Comparison of ENCODE assay signal across 8 cellular contexts in genomic region chr10:112953075-112953501, GRCh38. TPM values are rescaled to one million over a fixed set of nuclear protein-coding genes. Genes with fewer than 3 reads are reported as not detected.
DNase-seq lines count a peak whose midpoint lies in the region; ATAC-seq and TF ChIP-seq lines count a peak whose summit lies in the region.

No MANE protein-coding gene starts in this region.

- CTCF ChIA-PET in SK-N-SH (lab: Yijun Ruan, JAX) = no interaction called here

- no peaks in the 10 kb centered on the region for H3K27me3 ChIP-seq in SK-N-SH (ENCODE audit: insufficient read depth)
- H3K27me3 ChIP-seq in lower lobe of right lung (ENCODE audit: low read depth) = no peaks in the 10 kb centered on the region
- H3K27me3 ChIP-seq in thoracic aorta (replicated peaks; ENCODE audit: insufficient read depth) = no peaks in the 10 kb centered on the region

- peaks cover 72% of the 10 kb centered on the region for H3K79me2 ChIP-seq in SK-N-SH (ENCODE audit: insufficient read depth)

- no peaks in the 10 kb centered on the region for H3K9me2 ChIP-seq in SK-N-SH

- H3K4me3 ChIP-seq in SK-N-SH (ENCODE audit: low read depth in 2 of 2, low read length in 1 of 2) (peak overlapping the region in 1 of 2 experiments; percentile 28; a peak in 1 of 4 replicates), lower lobe of right lung (peak overlapping the region; percentile 78), thoracic aorta (peak overlapping the region; percentile 88)

- peaks cover 59% of the 10 kb centered on the region for H3K4me1 Mint-ChIP-seq in chondrocyte (ENCODE audit: low read depth)

- TF ChIP-seq EP300 in SK-N-SH (IDR thresholded peaks at IDR 0.05; ENCODE audit: borderline replicate concordance in 1 of 2, low read depth in 1 of 2, low read length in 1 of 2) = no peak

- 83% methylated on average over 18 of the region's 19 CpGs for WGBS in SK-N-SH (ENCODE audit: low lambda C conversion rate)

- no peak for TF ChIP-seq CTCF in SK-N-SH (IDR thresholded peaks at IDR 0.05)
- no peak for TF ChIP-seq CTCF in chondrocyte (IDR thresholded peaks at IDR 0.05)
- no peak for TF ChIP-seq CTCF in lower lobe of right lung (IDR thresholded peaks at IDR 0.05)
- TF ChIP-seq CTCF in thoracic aorta (IDR thresholded peaks at IDR 0.05) = no peak

- H3K9me3 ChIP-seq in SK-N-SH = no peaks in the 10 kb centered on the region
- no peaks in the 10 kb centered on the region for H3K9me3 ChIP-seq in lower lobe of right lung
- H3K9me3 ChIP-seq in thoracic aorta = no peaks in the 10 kb centered on the region

- peaks cover 22 to 49% of the 10 kb centered on the region in 2 experiments for H3K4me1 ChIP-seq in SK-N-SH (ENCODE audit: control insufficient read depth in 1 of 2, insufficient read depth in 2 of 2, low read depth in 1 of 2, low read length in 1 of 2)
- peaks cover 59% of the 10 kb centered on the region for H3K4me1 ChIP-seq in lower lobe of right lung
- H3K4me1 ChIP-seq in thoracic aorta (ENCODE audit: control insufficient read depth in 1 of 2, low read depth in 2 of 2) = peaks cover 31 to 58% of the 10 kb centered on the region in 2 donors

- H3K36me3 Mint-ChIP-seq in chondrocyte (ENCODE audit: low read depth) = peaks cover 7% of the 10 kb centered on the region

- no peak overlapping the region for H3K9ac ChIP-seq in SK-N-SH

- peaks cover 45% of the 10 kb centered on the region for H3F3A ChIP-seq in SK-N-SH (replicated peaks; ENCODE audit: insufficient read depth)

- peak overlapping the region; percentile 97 for H3K27ac Mint-ChIP-seq in chondrocyte (ENCODE audit: unreplicated experiment)

- intact Hi-C loops in lower lobe of right lung (cut with DNase I) = no loop called here

- H3K27ac ChIP-seq in SK-N-SH (ENCODE audit: low read depth in 2 of 2, low read length in 1 of 2) (peak overlapping the region in 1 of 2 experiments; percentile 19; a peak in 1 of 4 replicates), lower lobe of right lung (peak overlapping the region; percentile 90), thoracic aorta (peak overlapping the region; percentile 81 to 88)

- H2AFZ ChIP-seq in SK-N-SH (ENCODE audit: low read depth) = no peak overlapping the region

- H3K36me3 ChIP-seq in SK-N-SH (replicated peaks in 1 of 2; ENCODE audit: control insufficient read depth in 1 of 2, insufficient read depth in 2 of 2, low read length in 1 of 2) = peaks cover 0 to 4% of the 10 kb centered on the region in 2 experiments
- H3K36me3 ChIP-seq in lower lobe of right lung = no peaks in the 10 kb centered on the region
- H3K36me3 ChIP-seq in thoracic aorta = no peaks in the 10 kb centered on the region

- H3K9me3 Mint-ChIP-seq in chondrocyte (ENCODE audit: low read depth) = no peaks in the 10 kb centered on the region

- POLR2A ChIA-PET in SK-N-SH (lab: Yijun Ruan, JAX) = no interaction called here

- no peak for TF ChIP-seq RAD21 in SK-N-SH (IDR thresholded peaks at IDR 0.05; ENCODE audit: low read length)

- ATAC-seq in SK-N-SH treated with all-trans-retinoic acid at 6 μM for 48 hours = no peak
- no peak for ATAC-seq in lower lobe of right lung
- ATAC-seq in thoracic aorta (ENCODE audit: insufficient number of reproducible peaks, low FRiP score, low read depth) = no peak
- no peak for ATAC-seq in HG03159 (IDR thresholded peaks at IDR 0.05; ENCODE audit: unreplicated experiment)

- peak overlapping the region; percentile 77; the same call in 1 of the 2 replicates for H3K4me2 ChIP-seq in SK-N-SH

- H4K20me1 ChIP-seq in SK-N-SH (ENCODE audit: insufficient read depth) = no peaks in the 10 kb centered on the region

- H3K27me3 Mint-ChIP-seq in chondrocyte (ENCODE audit: low read depth) = no peaks in the 10 kb centered on the region

- peak overlapping the region; percentile 87 for H3K4me3 Mint-ChIP-seq in chondrocyte (ENCODE audit: unreplicated experiment)

- DNase-seq in SK-N-SH = no peak
- no peak for DNase-seq in chondrocyte (ENCODE audit: low spot score)
- DNase-seq in lower lobe of right lung = peak; percentile 51
- no peak for DNase-seq in thoracic aorta (ENCODE audit: low spot score)
- DNase-seq in GF-D8 (lab: John Stamatoyannopoulos, UW) = no peak
- no peak for DNase-seq in UCSD-AML1 (lab: John Stamatoyannopoulos, UW; ENCODE audit: unreplicated experiment)

TF ChIP-seq in SK-N-SH, 30 proteins besides CTCF, POLR2A, EP300 and RAD21 (continues in another document):
- TF ChIP-seq MEF2A (IDR thresholded peaks at IDR 0.05; ENCODE audit: borderline replicate concordance, low read depth) (no peak), FOXJ3 (CRISPR knock-in tag; IDR thresholded peaks at IDR 0.05) (no peak), RFX5 (IDR thresholded peaks at IDR 0.05; ENCODE audit: low read length) (no peak), NRF1 (IDR thresholded peaks at IDR 0.05; ENCODE audit: low read depth, low read length) (no peak)
- TF ChIP-seq, protein P1, sequence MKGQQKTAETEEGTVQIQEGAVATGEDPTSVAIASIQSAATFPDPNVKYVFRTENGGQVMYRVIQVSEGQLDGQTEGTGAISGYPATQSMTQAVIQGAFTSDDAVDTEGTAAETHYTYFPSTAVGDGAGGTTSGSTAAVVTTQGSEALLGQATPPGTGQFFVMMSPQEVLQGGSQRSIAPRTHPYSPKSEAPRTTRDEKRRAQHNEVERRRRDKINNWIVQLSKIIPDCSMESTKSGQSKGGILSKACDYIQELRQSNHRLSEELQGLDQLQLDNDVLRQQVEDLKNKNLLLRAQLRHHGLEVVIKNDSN (IDR thresholded peaks at IDR 0.05; ENCODE audit: borderline replicate concordance, low read depth) = no peak
- TF ChIP-seq, protein P2, sequence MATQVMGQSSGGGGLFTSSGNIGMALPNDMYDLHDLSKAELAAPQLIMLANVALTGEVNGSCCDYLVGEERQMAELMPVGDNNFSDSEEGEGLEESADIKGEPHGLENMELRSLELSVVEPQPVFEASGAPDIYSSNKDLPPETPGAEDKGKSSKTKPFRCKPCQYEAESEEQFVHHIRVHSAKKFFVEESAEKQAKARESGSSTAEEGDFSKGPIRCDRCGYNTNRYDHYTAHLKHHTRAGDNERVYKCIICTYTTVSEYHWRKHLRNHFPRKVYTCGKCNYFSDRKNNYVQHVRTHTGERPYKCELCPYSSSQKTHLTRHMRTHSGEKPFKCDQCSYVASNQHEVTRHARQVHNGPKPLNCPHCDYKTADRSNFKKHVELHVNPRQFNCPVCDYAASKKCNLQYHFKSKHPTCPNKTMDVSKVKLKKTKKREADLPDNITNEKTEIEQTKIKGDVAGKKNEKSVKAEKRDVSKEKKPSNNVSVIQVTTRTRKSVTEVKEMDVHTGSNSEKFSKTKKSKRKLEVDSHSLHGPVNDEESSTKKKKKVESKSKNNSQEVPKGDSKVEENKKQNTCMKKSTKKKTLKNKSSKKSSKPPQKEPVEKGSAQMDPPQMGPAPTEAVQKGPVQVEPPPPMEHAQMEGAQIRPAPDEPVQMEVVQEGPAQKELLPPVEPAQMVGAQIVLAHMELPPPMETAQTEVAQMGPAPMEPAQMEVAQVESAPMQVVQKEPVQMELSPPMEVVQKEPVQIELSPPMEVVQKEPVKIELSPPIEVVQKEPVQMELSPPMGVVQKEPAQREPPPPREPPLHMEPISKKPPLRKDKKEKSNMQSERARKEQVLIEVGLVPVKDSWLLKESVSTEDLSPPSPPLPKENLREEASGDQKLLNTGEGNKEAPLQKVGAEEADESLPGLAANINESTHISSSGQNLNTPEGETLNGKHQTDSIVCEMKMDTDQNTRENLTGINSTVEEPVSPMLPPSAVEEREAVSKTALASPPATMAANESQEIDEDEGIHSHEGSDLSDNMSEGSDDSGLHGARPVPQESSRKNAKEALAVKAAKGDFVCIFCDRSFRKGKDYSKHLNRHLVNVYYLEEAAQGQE (IDR thresholded peaks at IDR 0.05; ENCODE audit: low read depth, low read length) = no peak

TF ChIP-seq in SK-N-SH treated with all-trans-retinoic acid at 6 μM for 48 hours, 23 proteins besides CTCF, POLR2A, EP300 and RAD21:
- TF ChIP-seq TCF4 (CRISPR knock-in tag; IDR thresholded peaks at IDR 0.05; ENCODE audit: borderline replicate concordance) (no peak), PPARA (CRISPR knock-in tag; IDR thresholded peaks at IDR 0.05; ENCODE audit: borderline replicate concordance) (no peak), GLIS3 (CRISPR knock-in tag; IDR thresholded peaks at IDR 0.05) (no peak), OSR1 (CRISPR knock-in tag; IDR thresholded peaks at IDR 0.05) (no peak), CSDC2 (CRISPR knock-in tag; IDR thresholded peaks at IDR 0.05) (no peak), ISL1 (CRISPR knock-in tag; IDR thresholded peaks at IDR 0.05) (no peak), BACH2 (CRISPR knock-in tag; IDR thresholded peaks at IDR 0.05; ENCODE audit: borderline replicate concordance) (no peak), TOX (CRISPR knock-in tag; IDR thresholded peaks at IDR 0.05; ENCODE audit: borderline replicate concordance) (no peak), ZNF565 (CRISPR knock-in tag; conservative IDR thresholded peaks at IDR 0.05; ENCODE audit: low read depth) (no peak)
- TF ChIP-seq, protein P3, sequence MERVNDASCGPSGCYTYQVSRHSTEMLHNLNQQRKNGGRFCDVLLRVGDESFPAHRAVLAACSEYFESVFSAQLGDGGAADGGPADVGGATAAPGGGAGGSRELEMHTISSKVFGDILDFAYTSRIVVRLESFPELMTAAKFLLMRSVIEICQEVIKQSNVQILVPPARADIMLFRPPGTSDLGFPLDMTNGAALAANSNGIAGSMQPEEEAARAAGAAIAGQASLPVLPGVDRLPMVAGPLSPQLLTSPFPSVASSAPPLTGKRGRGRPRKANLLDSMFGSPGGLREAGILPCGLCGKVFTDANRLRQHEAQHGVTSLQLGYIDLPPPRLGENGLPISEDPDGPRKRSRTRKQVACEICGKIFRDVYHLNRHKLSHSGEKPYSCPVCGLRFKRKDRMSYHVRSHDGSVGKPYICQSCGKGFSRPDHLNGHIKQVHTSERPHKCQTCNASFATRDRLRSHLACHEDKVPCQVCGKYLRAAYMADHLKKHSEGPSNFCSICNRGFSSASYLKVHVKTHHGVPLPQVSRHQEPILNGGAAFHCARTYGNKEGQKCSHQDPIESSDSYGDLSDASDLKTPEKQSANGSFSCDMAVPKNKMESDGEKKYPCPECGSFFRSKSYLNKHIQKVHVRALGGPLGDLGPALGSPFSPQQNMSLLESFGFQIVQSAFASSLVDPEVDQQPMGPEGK (CRISPR knock-in tag; IDR thresholded peaks at IDR 0.05; ENCODE audit: borderline replicate concordance) = no peak

RNA-seq across cellular contexts. Expression of gene TCF7L2, which starts 3.0 kb away (rescaled TPM):
- polyA plus RNA-seq in SK-N-SH (2012; rRNA removed) = 5.8 and 10.2 TPM in 2 replicates
- polyA plus RNA-seq in SK-N-SH (2012; cell fraction: cytosol; rRNA removed) = 6.9 and 8.6 TPM in 2 replicates
- 20.2 and 22.4 TPM in 2 replicates for polyA plus RNA-seq in SK-N-SH (2012; cell fraction: nucleus; rRNA removed)
- total RNA-seq in chondrocyte (30.9 to 42.3 TPM (median 34.4 TPM) in 3 replicates), lower lobe of right lung (71.2 TPM), thoracic aorta (10 to 100 TPM; 21.4 to 50.5 TPM)
